ENCODE assay signal across 17 cellular contexts in the genomic region with DNA sequence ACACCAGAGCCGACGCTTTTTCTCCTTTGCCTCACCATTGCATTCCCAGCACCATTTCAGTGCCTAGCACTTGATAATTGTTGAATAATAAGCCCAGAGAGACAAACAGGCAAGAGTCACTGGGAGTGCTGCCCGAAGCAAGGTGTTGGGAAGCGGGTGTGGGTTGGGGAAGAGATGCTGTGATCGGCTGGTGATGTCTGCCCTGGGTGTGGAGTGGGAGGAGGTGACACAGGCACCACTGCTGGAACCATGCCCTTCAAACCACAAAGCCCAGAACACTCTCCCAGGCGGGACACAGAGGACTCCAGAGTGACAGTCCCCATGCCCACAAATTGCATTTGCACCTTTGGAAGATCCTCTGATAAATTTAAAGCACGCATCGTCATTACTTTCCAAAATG.
DNase-seq lines count a peak whose midpoint lies in the region; ATAC-seq, FAIRE-seq and TF ChIP-seq lines count a peak whose summit lies in the region.
"Had no signal": no experiment of that assay in that cellular context is flagged by ENCODE, and none has a peak within 500 bp of the region (broad histone marks: within the 10 kb centered on the region; RNA-seq: fewer than 3 reads in every experiment).

No MANE protein-coding gene starts in this region.

- no peak overlapping the region for H3K56ac ChIP-seq in IMR-90 (ENCODE audit: extremely low read depth, insufficient read depth, low read length)

- no peak overlapping the region for H3K23ac ChIP-seq in IMR-90 (ENCODE audit: low read depth, low read length)

- dilution Hi-C loops in IMR-90 (cut with HindIII; ENCODE audit: low sequenced_read_pairs, unreplicated experiment): no loop called here

- no peak overlapping the region for H3K9ac ChIP-seq in IMR-90 (ENCODE audit: low read depth, low read length)
- H3K9ac ChIP-seq in kidney (ENCODE audit: low read length in 2 of 2): no peak overlapping the region
- H3K9ac ChIP-seq: BLaER1 treated with 17β-estradiol and CSF1 and Interleukin-3, amounts not matched to agents 10 nM and 100 nM; GM23248 had no signal

- peak overlapping the region; percentile 43; the same call in 1 of the 2 replicates for H2AK5ac ChIP-seq in IMR-90 (ENCODE audit: low read depth, low read length)

- H3K9me3 ChIP-seq in IMR-90 (ENCODE audit: control insufficient read depth, insufficient read depth, low read length) (no peaks in the 10 kb centered on the region; the same call in 1 of the 2 replicates), kidney (ENCODE audit: control insufficient read depth in 1 of 2, low read length in 2 of 2) (no peaks in the 10 kb centered on the region), osteoblast (ENCODE audit: low read depth, low read length) (no peaks in the 10 kb centered on the region)

- H3K4me1 ChIP-seq in IMR-90 (ENCODE audit: control insufficient read depth, insufficient read depth, low read length) (peaks cover 8% of the 10 kb centered on the region), kidney (ENCODE audit: control insufficient read depth in 1 of 2, insufficient read depth in 1 of 2, low read depth in 1 of 2, low read length in 2 of 2) (peaks cover 0 to 5% of the 10 kb centered on the region in 2 donors), osteoblast (ENCODE audit: insufficient read depth, low read length) (no peaks in the 10 kb centered on the region)

- no peak overlapping the region for H4K91ac ChIP-seq in IMR-90 (ENCODE audit: insufficient read depth, low read depth, low read length)

- peaks cover 0 to 2% of the 10 kb centered on the region in 2 donors for H3K9me3 Mint-ChIP-seq in effector memory CD8-positive, alpha-beta T cell
- H3K9me3 Mint-ChIP-seq: H9 had no signal

- H3K79me2 ChIP-seq in osteoblast (ENCODE audit: insufficient read depth, low read length): no peaks in the 10 kb centered on the region

- BruUV-seq in IMR-90 (replicated peaks; lab: Mats Ljungman, UMichigan): no TSS peak

- no peak for TF ChIP-seq CTCF in IMR-90 (conservative IDR thresholded peaks at IDR 0.05; ENCODE audit: low read depth, low read length)
- no peak for TF ChIP-seq CTCF in kidney (IDR thresholded peaks at IDR 0.05; ENCODE audit: borderline replicate concordance, extremely low read depth, insufficient read depth)
- no peak for TF ChIP-seq CTCF in osteoblast (IDR thresholded peaks at IDR 0.05; ENCODE audit: extremely low read depth, low read depth, low read length)

- no peak overlapping the region for H3K14ac ChIP-seq in IMR-90 (replicated peaks; ENCODE audit: low read depth, low read length)

- H4K5ac ChIP-seq in IMR-90 (ENCODE audit: low read depth, low read length): no peak overlapping the region

- no peak overlapping the region for H3K4me2 ChIP-seq in IMR-90 (ENCODE audit: low read depth, low read length)
- no peak overlapping the region for H3K4me2 ChIP-seq in osteoblast (ENCODE audit: insufficient read depth, low read length)
- H3K4me2 ChIP-seq: BLaER1 treated with 17β-estradiol and CSF1 and Interleukin-3, amounts not matched to agents 10 nM and 100 nM had no signal

- H2AFZ ChIP-seq in IMR-90 (replicated peaks; ENCODE audit: low read length, poor library complexity): no peak overlapping the region
- H2AFZ ChIP-seq in osteoblast (ENCODE audit: low read length): no peak overlapping the region
- H2AFZ ChIP-seq: GM23248 had no signal

- intact Hi-C loops in IMR-90 (cut with micrococcal nuclease): no loop called here
- intact Hi-C loops in kidney (cut with DNase I): no loop called here

- no peak overlapping the region for H3K4ac ChIP-seq in IMR-90 (ENCODE audit: low read depth, low read length)

- H3K9me1 ChIP-seq in IMR-90 (ENCODE audit: insufficient read depth, low read length): peaks cover 9% of the 10 kb centered on the region; the same call in 1 of the 2 replicates

- H2BK5ac ChIP-seq in IMR-90 (ENCODE audit: low read depth, low read length, poor library complexity, severe bottlenecking): no peak overlapping the region

- DNase-seq in H7 (peak; percentile 42), IMR-90 (no peak), kidney (peak; percentile 23), osteoblast (ENCODE audit: insufficient read length, low spot score, missing footprints) (peak; percentile 17), HTR-8/SVneo (ENCODE audit: insufficient read length, low spot score) (no peak)
- DNase-seq in effector memory CD8-positive, alpha-beta T cell: no peak
- DNase-seq: ACHN; Calu3; CD4-positive, CD25-positive, alpha-beta regulatory T cell; DMS 273 treated with DMSO at 0.1 percent for 48 hours; GM23248; H9; HFFc6; KBM-7 had no signal

- no peaks in the 10 kb centered on the region for H3K27me3 Mint-ChIP-seq in effector memory CD8-positive, alpha-beta T cell
- H3K27me3 Mint-ChIP-seq: CD4-positive, CD25-positive, alpha-beta regulatory T cell had no signal

- no peak for FAIRE-seq in kidney (lab: Jason Lieb, UNC)
- no peak for FAIRE-seq in HTR-8/SVneo (lab: Jason Lieb, UNC)
- FAIRE-seq: GM18507 had no signal

- no peak overlapping the region for H4K8ac ChIP-seq in IMR-90 (ENCODE audit: low read depth in 2 of 2, low read length in 2 of 2)

- H3K4me3 ChIP-seq in H7 (ENCODE audit: insufficient read depth, low read depth, low read length) (no peak overlapping the region), IMR-90 (ENCODE audit: insufficient read depth, low read depth, low read length) (no peak overlapping the region), kidney (ENCODE audit: low read length in 2 of 2) (no peak overlapping the region), osteoblast (ENCODE audit: insufficient read depth, low read length) (no peak overlapping the region)
- H3K4me3 ChIP-seq: BLaER1 treated with 17β-estradiol and CSF1 and Interleukin-3, amounts not matched to agents 10 nM and 100 nM; GM23248 had no signal

- H3K27ac Mint-ChIP-seq in effector memory CD8-positive, alpha-beta T cell: no peak overlapping the region
- H3K27ac Mint-ChIP-seq: CD4-positive, CD25-positive, alpha-beta regulatory T cell; HFFc6 had no signal

- no peak overlapping the region for H3K27ac ChIP-seq in IMR-90 (ENCODE audit: insufficient read depth, low read length)
- H3K27ac ChIP-seq in kidney (ENCODE audit: low read depth in 2 of 2, low read length in 2 of 2): no peak overlapping the region
- H3K27ac ChIP-seq in osteoblast (ENCODE audit: low read depth, low read length): no peak overlapping the region
- H3K27ac ChIP-seq: BLaER1 treated with 17β-estradiol and CSF1 and Interleukin-3, amounts not matched to agents 10 nM and 100 nM; GM23248 had no signal

- H4K20me1 ChIP-seq in IMR-90 (ENCODE audit: insufficient read depth, low read length): no peaks in the 10 kb centered on the region
- no peaks in the 10 kb centered on the region for H4K20me1 ChIP-seq in osteoblast (ENCODE audit: insufficient read depth, low read length)
- H4K20me1 ChIP-seq: BLaER1 treated with 17β-estradiol and CSF1 and Interleukin-3, amounts not matched to agents 10 nM and 100 nM had no signal

- H3K4me3 Mint-ChIP-seq in effector memory CD8-positive, alpha-beta T cell: no peak overlapping the region
- H3K4me3 Mint-ChIP-seq: CD4-positive, CD25-positive, alpha-beta regulatory T cell; H9; HFFc6 had no signal

- H3K18ac ChIP-seq in IMR-90 (ENCODE audit: low read depth, low read length): no peak overlapping the region

- TF ChIP-seq POLR2A in IMR-90 (IDR thresholded peaks at IDR 0.05; ENCODE audit: low read depth, low read length): no peak

- no CpG with 5 or more reads among the region's 8 CpGs for WGBS in IMR-90 (ENCODE audit: extremely low coverage in 2 of 2, insufficient read length in 1 of 2), 2 experiments

- H2BK15ac ChIP-seq in IMR-90 (ENCODE audit: low read depth, low read length): no peak overlapping the region

- H3K36me3 ChIP-seq in H7 (replicated peaks; ENCODE audit: control insufficient read depth, insufficient read depth, low read length) (no peaks in the 10 kb centered on the region), IMR-90 (ENCODE audit: control insufficient read depth, insufficient read depth, low read length) (no peaks in the 10 kb centered on the region), kidney (ENCODE audit: control insufficient read depth in 1 of 2, insufficient read depth in 2 of 2, low read length in 2 of 2) (no peaks in the 10 kb centered on the region), osteoblast (ENCODE audit: insufficient read depth, low read length) (no peaks in the 10 kb centered on the region)
- H3K36me3 ChIP-seq: BLaER1 treated with 17β-estradiol and CSF1 and Interleukin-3, amounts not matched to agents 10 nM and 100 nM had no signal

- peaks cover 0 to 2% of the 10 kb centered on the region in 2 donors for H3K4me1 Mint-ChIP-seq in effector memory CD8-positive, alpha-beta T cell (ENCODE audit: low read depth in 2 of 2)
- H3K4me1 Mint-ChIP-seq: CD4-positive, CD25-positive, alpha-beta regulatory T cell had no signal

- no peaks in the 10 kb centered on the region for H3K36me3 Mint-ChIP-seq in effector memory CD8-positive, alpha-beta T cell (ENCODE audit: insufficient read depth)
- H3K36me3 Mint-ChIP-seq: CD4-positive, CD25-positive, alpha-beta regulatory T cell had no signal

- POLR2A ChIA-PET in IMR-90 (lab: Charles Lee; ENCODE audit: unreplicated experiment): no interaction called here

- no peak for TF ChIP-seq RAD21 in IMR-90 (IDR thresholded peaks at IDR 0.05; ENCODE audit: low read length)

- no peak overlapping the region for H2BK20ac ChIP-seq in IMR-90 (ENCODE audit: low read depth, low read length)

- in situ Hi-C loops in IMR-90 (cut with MboI; ENCODE audit: low sequenced_read_pairs): no loop called here

- H3K79me1 ChIP-seq in IMR-90 (ENCODE audit: low read depth in 1 of 2, low read length in 2 of 2): no peaks in the 10 kb centered on the region

- no peaks in the 10 kb centered on the region for H3K27me3 ChIP-seq in H7 (ENCODE audit: control insufficient read depth, insufficient read depth, low read length)
- no peaks in the 10 kb centered on the region for H3K27me3 ChIP-seq in IMR-90 (ENCODE audit: control insufficient read depth, insufficient read depth, low read length)
- no peaks in the 10 kb centered on the region for H3K27me3 ChIP-seq in osteoblast (ENCODE audit: insufficient read depth, low read length)
- H3K27me3 ChIP-seq: BLaER1 treated with 17β-estradiol and CSF1 and Interleukin-3, amounts not matched to agents 10 nM and 100 nM had no signal

- H2AK9ac ChIP-seq in IMR-90 (replicated peaks; ENCODE audit: low read depth, low read length, poor library complexity): no peak overlapping the region

- CTCF ChIA-PET in IMR-90 (lab: Yijun Ruan, JAX): no interaction called here

- no peak for ATAC-seq in IMR-90 (ENCODE audit: low read depth)
- no peak for ATAC-seq in effector memory CD8-positive, alpha-beta T cell (replicated peaks)
- no peak for ATAC-seq in GM21526 (IDR thresholded peaks at IDR 0.05; ENCODE audit: low FRiP score, unreplicated experiment)

- H2BK120ac ChIP-seq in IMR-90 (ENCODE audit: low read depth, low read length): no peak overlapping the region

TF ChIP-seq in IMR-90, 13 proteins besides CTCF, POLR2A, EP300 and RAD21 (continues in another document):
- TF ChIP-seq SMC3 (IDR thresholded peaks at IDR 0.05; ENCODE audit: low read depth, low read length) (no peak), RFX5 (IDR thresholded peaks at IDR 0.05; ENCODE audit: low read depth, low read length) (no peak), MAZ (IDR thresholded peaks at IDR 0.05; ENCODE audit: borderline replicate concordance, low read depth, low read length) (no peak), BHLHE40 (IDR thresholded peaks at IDR 0.05; ENCODE audit: low read depth, low read length) (no peak), MAFK (IDR thresholded peaks at IDR 0.05; ENCODE audit: low read depth, low read length) (no peak)

Comparison
In these comparisons a context has a peak if more than half of its experiments do, and no peak if none do; other contexts are left out.
1. DNase-seq: peak in H7 (single experiment), kidney (single experiment) and osteoblast (single experiment); none in IMR-90 (single experiment), effector memory CD8-positive, alpha-beta T cell (0 of 3) and HTR-8/SVneo (single experiment).